Comparison of ENCODE assay signal across 14 cellular contexts in genomic region chr22:39179841-39180335, GRCh38. TPM values are rescaled to one million over a fixed set of nuclear protein-coding genes. Genes with fewer than 3 reads are reported as not detected.
DNase-seq lines count a peak whose midpoint lies in the region; ATAC-seq and TF ChIP-seq lines count a peak whose summit lies in the region.
"Had no signal": no experiment of that assay in that cellular context is flagged by ENCODE, and none has a peak within 500 bp of the region (broad histone marks: within the 10 kb centered on the region; RNA-seq: fewer than 3 reads in every experiment).

No MANE protein-coding gene starts in this region.

- H3K9me3 ChIP-seq in esophagus muscularis mucosa: peaks cover 0 to 7% (median 3%) of the 10 kb centered on the region in 4 donors
- peaks cover 4% of the 10 kb centered on the region for H3K9me3 ChIP-seq in trophoblast cell (ENCODE audit: insufficient read depth, low read depth, low read length)
- H3K9me3 ChIP-seq: left lung had no signal

- peaks cover 7% of the 10 kb centered on the region; the same call in 2 of the 3 replicates for H3K9me3 Mint-ChIP-seq in GM23338

- H3F3A ChIP-seq in GM23338 (replicated peaks; ENCODE audit: low read depth): peaks cover 11% of the 10 kb centered on the region

- H3K79me2 ChIP-seq in GM23338 (replicated peaks; ENCODE audit: insufficient read depth): no peaks in the 10 kb centered on the region
- peaks cover 18% of the 10 kb centered on the region for H3K79me2 ChIP-seq in trophoblast cell (ENCODE audit: control insufficient read depth, insufficient read depth, low read length, poor library complexity)

- TF ChIP-seq CTCF in GM23338 (conservative IDR thresholded peaks at IDR 0.05; ENCODE audit: low read depth in 2 of 2): no peak
- TF ChIP-seq CTCF in esophagus muscularis mucosa (IDR thresholded peaks at IDR 0.05): no peak
- no peak for TF ChIP-seq CTCF in GM10266 (IDR thresholded peaks at IDR 0.05; ENCODE audit: control insufficient read depth, insufficient read depth, low read depth, missing control alignments)

- no peak for TF ChIP-seq EP300 in esophagus muscularis mucosa (IDR thresholded peaks at IDR 0.05)

- intact Hi-C loops in esophagus muscularis mucosa (cut with DNase I): loop anchor here (10.0 kb wide), 1 partner anchor 345 kb away; the partner anchor contains the start of gene ATF4

- no peak overlapping the region for H3K9ac ChIP-seq in trophoblast cell (ENCODE audit: low read length)

- peaks cover 54% of the 10 kb centered on the region for H3K4me1 Mint-ChIP-seq in GM23338

- H3K27ac Mint-ChIP-seq in GM23338: peak overlapping the region; percentile 72
- H3K27ac Mint-ChIP-seq: stimulated activated naive CD8-positive, alpha-beta T cell treated with anti-CD3 and anti-CD28 coated beads, Interleukin-15, Interleukin-2, amounts not matched to agents 100 ng/mL and 50 ng/mL, for 24 hours had no signal

- H3K27me3 ChIP-seq in GM23338 (ENCODE audit: insufficient read depth) (no peaks in the 10 kb centered on the region), esophagus muscularis mucosa (no peaks in the 10 kb centered on the region), trophoblast cell (ENCODE audit: insufficient read depth, low read length) (no peaks in the 10 kb centered on the region)
- H3K27me3 ChIP-seq: left lung had no signal

- H3K4me3 ChIP-seq in GM23338: no peak overlapping the region
- no peak overlapping the region for H3K4me3 ChIP-seq in esophagus muscularis mucosa
- H3K4me3 ChIP-seq in trophoblast cell (ENCODE audit: low read depth, low read length): no peak overlapping the region
- H3K4me3 ChIP-seq: left lung had no signal

- peaks cover 3% of the 10 kb centered on the region; the same call in 2 of the 3 replicates for H3K36me3 Mint-ChIP-seq in GM23338 (ENCODE audit: low read depth)

- H3K79me1 ChIP-seq in trophoblast cell (ENCODE audit: low read length): peaks cover 31% of the 10 kb centered on the region

- peak overlapping the region; percentile 29 for H4K91ac ChIP-seq in trophoblast cell (ENCODE audit: low read depth, low read length)

- no peak overlapping the region for H3K18ac ChIP-seq in trophoblast cell (ENCODE audit: low read length)

- peak; percentile 66 for DNase-seq in GM23338 (ENCODE audit: low spot score)
- peak; percentile 85 for DNase-seq in NCI-H2171 treated with DMSO at 0.1 percent for 48 hours (lab: John Stamatoyannopoulos, UW)
- no peak for DNase-seq in esophagus muscularis mucosa (ENCODE audit: extremely low spot score)
- no peak for DNase-seq in trophoblast cell
- DNase-seq in GM10266 (ENCODE audit: extremely low spot score): no peak
- DNase-seq: left lung, NCI-H1417, OCI-M1 had no signal

- no peak overlapping the region for H4K12ac ChIP-seq in trophoblast cell (ENCODE audit: low read depth, low read length)

- H3K4me3 Mint-ChIP-seq in GM23338: no peak overlapping the region
- H3K4me3 Mint-ChIP-seq: B cell; stimulated activated naive CD8-positive, alpha-beta T cell treated with anti-CD3 and anti-CD28 coated beads, Interleukin-15, Interleukin-2, amounts not matched to agents 100 ng/mL and 50 ng/mL, for 24 hours had no signal

- H3K27me3 Mint-ChIP-seq in GM23338 (ENCODE audit: insufficient read depth, low read depth, poor library complexity): peaks cover 12% of the 10 kb centered on the region
- H3K27me3 Mint-ChIP-seq: B cell; stimulated activated naive CD8-positive, alpha-beta T cell treated with anti-CD3 and anti-CD28 coated beads, Interleukin-15, Interleukin-2, amounts not matched to agents 100 ng/mL and 50 ng/mL, for 24 hours had no signal

- H2BK12ac ChIP-seq in trophoblast cell (ENCODE audit: low read length): no peak overlapping the region

- H2AFZ ChIP-seq in GM23338 (no peak overlapping the region), trophoblast cell (ENCODE audit: insufficient read depth, low read length, poor library complexity) (no peak overlapping the region)

- H2BK5ac ChIP-seq in trophoblast cell (ENCODE audit: low read depth, low read length, poor library complexity): no peak overlapping the region

- H4K20me1 ChIP-seq in GM23338 (replicated peaks; ENCODE audit: insufficient read depth): no peaks in the 10 kb centered on the region

- H3K14ac ChIP-seq in trophoblast cell (ENCODE audit: low read length): no peak overlapping the region

- no peaks in the 10 kb centered on the region for H3K36me3 ChIP-seq in GM23338 (ENCODE audit: insufficient read depth)
- no peaks in the 10 kb centered on the region for H3K36me3 ChIP-seq in esophagus muscularis mucosa
- no peaks in the 10 kb centered on the region for H3K36me3 ChIP-seq in trophoblast cell (ENCODE audit: control insufficient read depth in 1 of 2, insufficient read depth in 2 of 2, low read length in 2 of 2)
- H3K36me3 ChIP-seq: left lung had no signal

- H4K8ac ChIP-seq in trophoblast cell (ENCODE audit: low read depth, low read length): no peak overlapping the region

- H3K4me2 ChIP-seq in GM23338 (peak overlapping the region; percentile 5; the same call in 1 of the 2 replicates), trophoblast cell (ENCODE audit: low read length) (no peak overlapping the region)

- TF ChIP-seq POLR2A in esophagus muscularis mucosa (IDR thresholded peaks at IDR 0.05; ENCODE audit: low read depth): no peak

- H2BK120ac ChIP-seq in trophoblast cell (ENCODE audit: insufficient read depth, low read length, poor library complexity): no peak overlapping the region

- peak; percentile 17 for ATAC-seq in GM23338
- ATAC-seq in HG03135 (IDR thresholded peaks at IDR 0.05; ENCODE audit: unreplicated experiment): no peak
- ATAC-seq in GM18909 (IDR thresholded peaks at IDR 0.05; ENCODE audit: poor library complexity, unreplicated experiment): no peak
- no peak for ATAC-seq in GM21515 (IDR thresholded peaks at IDR 0.05; ENCODE audit: unreplicated experiment)
- ATAC-seq: left lung had no signal

- no peaks in the 10 kb centered on the region for H3K9me2 ChIP-seq in GM23338 (ENCODE audit: insufficient read depth)

- H3K27ac ChIP-seq in GM23338 (ENCODE audit: low read depth): peak overlapping the region; percentile 66; the same call in 1 of the 2 replicates
- peak overlapping the region; percentile 54 to 86 (median 70) for H3K27ac ChIP-seq in esophagus muscularis mucosa (replicated peaks in 1 of 4)
- no peak overlapping the region for H3K27ac ChIP-seq in trophoblast cell (ENCODE audit: low read depth, low read length)
- H3K27ac ChIP-seq: left lung, VCaP had no signal

- no peak overlapping the region for H3K4ac ChIP-seq in trophoblast cell (ENCODE audit: low read depth, low read length)

- H2AK5ac ChIP-seq in trophoblast cell (ENCODE audit: low read length): no peak overlapping the region

- WGBS in esophagus muscularis mucosa: 79% methylated on average over 21 of the region's 21 CpGs
- WGBS in trophoblast cell (ENCODE audit: extremely low coverage, insufficient coverage, insufficient read length): no CpG with 5 or more reads among the region's 21 CpGs

- H3K4me1 ChIP-seq in GM23338 (ENCODE audit: insufficient read depth) (peaks cover 34% of the 10 kb centered on the region), esophagus muscularis mucosa (peaks cover 52 to 61% (median 57%) of the 10 kb centered on the region in 4 donors), trophoblast cell (ENCODE audit: control insufficient read depth in 1 of 2, insufficient read depth in 2 of 2, low read length in 2 of 2) (peaks cover 26 to 29% of the 10 kb centered on the region in 2 experiments)

- no peak overlapping the region for H3K23ac ChIP-seq in trophoblast cell (ENCODE audit: low read length)

TF ChIP-seq in GM23338, 12 proteins besides CTCF, POLR2A, EP300 and RAD21 (continues in another document):
- TF ChIP-seq STAT1 (IDR thresholded peaks at IDR 0.05; ENCODE audit: unreplicated experiment): no peak
- no peak for TF ChIP-seq NANOG (IDR thresholded peaks at IDR 0.05; ENCODE audit: borderline replicate concordance)
- no peak for TF ChIP-seq JUNB (IDR thresholded peaks at IDR 0.05; ENCODE audit: unreplicated experiment)
- TF ChIP-seq EZH2phosphoT487 (IDR thresholded peaks at IDR 0.05; ENCODE audit: unreplicated experiment): no peak
- no peak for TF ChIP-seq EZH2 (IDR thresholded peaks at IDR 0.05; ENCODE audit: low read depth, unreplicated experiment)
- TF ChIP-seq ETS1 (IDR thresholded peaks at IDR 0.05): no peak
- TF ChIP-seq POLR2AphosphoS5 (IDR thresholded peaks at IDR 0.05; ENCODE audit: low read depth): no peak
- TF ChIP-seq CREB1 (CRISPR knock-in tag; IDR thresholded peaks at IDR 0.05; ENCODE audit: low read depth): no peak
- no peak for TF ChIP-seq ZNF114 (CRISPR knock-in tag; IDR thresholded peaks at IDR 0.05)

RNA-seq across cellular contexts. Expression of gene CBX7, which starts 27.4 kb away (rescaled TPM):
- total RNA-seq in GM23338 (2014; rRNA removed; shearing (Covaris generic)): 11.5 and 12.7 TPM in 2 replicates
- 2.6 and 2.8 TPM in 2 replicates for polyA plus RNA-seq in GM23338 (2016; fragmentation: Nextera tagmentation; extraction: Ambion mirVana)
- total RNA-seq in esophagus muscularis mucosa: 100 to 1,000 TPM; 129 to 251 (median 173) TPM
- 1.8 TPM in 2 replicates for polyA plus RNA-seq in trophoblast cell (2013)

Comparison
In these comparisons a context has a peak if more than half of its experiments do, and no peak if none do; other contexts are left out.
1. DNase-seq: peak in GM23338 (single experiment) and NCI-H2171 treated with DMSO at 0.1 percent for 48 hours (single experiment); none in esophagus muscularis mucosa (single experiment), trophoblast cell (0 of 2) and GM10266 (single experiment).